Comparison of ENCODE assay signal across 1 cellular context in the genomic region with DNA sequence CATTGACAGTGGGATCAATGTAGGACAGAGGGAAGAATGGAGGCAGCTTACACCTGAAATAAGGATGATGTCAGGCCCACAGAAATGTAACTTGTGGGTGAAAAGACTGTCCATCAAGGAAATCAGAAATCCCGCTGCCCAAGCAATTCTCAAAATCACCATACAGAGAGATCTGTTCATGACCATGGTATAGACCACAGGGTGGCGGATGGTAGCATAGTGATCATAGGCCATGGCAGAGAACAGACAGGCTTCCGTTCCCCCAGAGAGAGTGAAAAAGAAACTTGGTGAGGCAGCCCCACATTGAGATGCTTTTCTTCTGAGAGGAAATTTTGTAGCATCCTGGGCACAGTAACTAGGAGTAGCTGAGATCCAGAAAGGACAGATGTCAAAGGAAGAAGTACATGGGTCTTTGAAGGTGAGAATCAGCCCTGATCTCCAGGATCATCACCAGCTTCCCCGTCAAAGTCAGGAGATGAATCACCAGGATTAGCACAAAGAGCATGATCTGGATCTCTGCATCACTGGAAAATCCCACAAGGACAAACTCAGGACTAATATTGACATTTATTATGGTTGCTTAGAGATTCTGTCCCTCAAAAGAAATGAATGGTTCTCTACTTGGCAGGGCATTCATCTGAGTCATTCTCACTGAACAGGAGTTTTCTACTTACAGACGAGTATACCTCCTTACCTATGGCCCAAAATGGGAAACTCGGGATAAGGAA.
TF ChIP-seq lines count a peak whose summit lies in the region.

No MANE protein-coding gene starts in this region.

TF ChIP-seq in HepG2, 621 proteins besides CTCF, POLR2A, EP300 and RAD21:
- peak; percentile 53; the same call in 1 of the 2 replicates for TF ChIP-seq RFX3 (CRISPR knock-in tag; IDR thresholded peaks at IDR 0.05)
- peak; percentile 12; the same call in 1 of the 2 replicates for TF ChIP-seq HMG20A (CRISPR knock-in tag; IDR thresholded peaks at IDR 0.05; ENCODE audit: borderline replicate concordance)
- no peak for TF ChIP-seq FOXC1 (CRISPR knock-in tag; IDR thresholded peaks at IDR 0.05; ENCODE audit: borderline replicate concordance)
- TF ChIP-seq RFXANK (CRISPR knock-in tag; IDR thresholded peaks at IDR 0.05) = no peak
- peak; percentile 48 for TF ChIP-seq SAP130 (CRISPR knock-in tag; IDR thresholded peaks at IDR 0.05; ENCODE audit: low read depth)
- peak; percentile 43 for TF ChIP-seq ARID3A (IDR thresholded peaks at IDR 0.05; ENCODE audit: low read depth, low read length)
- no peak for TF ChIP-seq ZNF615 (CRISPR knock-in tag; IDR thresholded peaks at IDR 0.05; ENCODE audit: borderline replicate concordance)
- peak; percentile 82 for TF ChIP-seq FOSL2 (CRISPR knock-in tag; IDR thresholded peaks at IDR 0.05)
- TF ChIP-seq NR3C1 (CRISPR knock-in tag; IDR thresholded peaks at IDR 0.05) = no peak
- no peak for TF ChIP-seq SPEN (CRISPR knock-in tag; IDR thresholded peaks at IDR 0.05; ENCODE audit: low read depth)
- TF ChIP-seq ARID5B (CRISPR knock-in tag; IDR thresholded peaks at IDR 0.05) = peak; percentile 34; the same call in 1 of the 2 replicates
- TF ChIP-seq AHDC1 (CRISPR knock-in tag; IDR thresholded peaks at IDR 0.05; ENCODE audit: borderline replicate concordance) = 0 out of 2 replicates have a peak, but pooled peaks have one; percentile 16
TF ChIP-seq in HepG2: peak in this region for 7.
